ENCODE assay signal across 7 cellular contexts in genomic region chrX:64204252-64204651, GRCh38. TPM values are rescaled to one million over a fixed set of nuclear protein-coding genes. Genes with fewer than 3 reads are reported as not detected.
A peak's percentile ranks its signal among the peaks of the same experiment; 100 is the strongest.
DNase-seq lines count a peak whose midpoint lies in the region; ATAC-seq, FAIRE-seq and TF ChIP-seq lines count a peak whose summit lies in the region.

No MANE protein-coding gene starts in this region.

- H3K4me3 ChIP-seq in stomach = peak overlapping the region; percentile 58 to 68 (median 60)

- intact Hi-C loops in stomach (cut with DNase I; ENCODE audit: low total_unique reads) = no loop called here

- H3K4me1 ChIP-seq in stomach = peaks cover 5 to 41% (median 30%) of the 10 kb centered on the region in 4 donors

- H3K9me3 Mint-ChIP-seq in IgD-negative memory B cell = no peaks in the 10 kb centered on the region
- H3K9me3 Mint-ChIP-seq in immature natural killer cell = no peaks in the 10 kb centered on the region

- peak overlapping the region in 2 of 3 donors; percentile 12 to 46 for H3K27ac Mint-ChIP-seq in IgD-negative memory B cell
- H3K27ac Mint-ChIP-seq in immature natural killer cell = peak overlapping the region in 3 of 6 donors; percentile 59 to 69 (median 69)

- DNase-seq in immature natural killer cell = no peak
- peak; percentile 29 for DNase-seq in stomach
- DNase-seq in OCI-M1 (lab: John Stamatoyannopoulos, UW) = no peak
- no peak for DNase-seq in GM12891 (ENCODE audit: insufficient read length, low spot score)

- H3K27me3 Mint-ChIP-seq in IgD-negative memory B cell (no peaks in the 10 kb centered on the region), immature natural killer cell (ENCODE audit: low read depth in 3 of 3) (peaks cover 5 to 7% (median 7%) of the 10 kb centered on the region in 3 donors)

- H3K4me3 Mint-ChIP-seq in IgD-negative memory B cell (peak overlapping the region; percentile 85 to 91 (median 90)), immature natural killer cell (peak overlapping the region; percentile 71 to 94 (median 77))

- no peaks in the 10 kb centered on the region for H3K9me3 ChIP-seq in stomach

- peaks cover 0 to 4% (median 0%) of the 10 kb centered on the region in 3 donors for H3K27me3 ChIP-seq in stomach

- 10 to 46% (median 37%) methylated on average over 21 to 23 of the region's 23 CpGs; no CpG with 5 or more reads in 1 of the 5 donors for WGBS in stomach, 5 donors

- TF ChIP-seq POLR2A in stomach (IDR thresholded peaks at IDR 0.05) (no peak), GM12891 (IDR thresholded peaks at IDR 0.05; ENCODE audit: low read depth, low read length) (no peak)

- H3K36me3 Mint-ChIP-seq in IgD-negative memory B cell (no peaks in the 10 kb centered on the region), immature natural killer cell (no peaks in the 10 kb centered on the region)

- no peak for TF ChIP-seq EP300 in stomach (IDR thresholded peaks at IDR 0.05)

- no peak for FAIRE-seq in GM12891 (lab: Jason Lieb, UNC)

- H3K36me3 ChIP-seq in stomach = no peaks in the 10 kb centered on the region

- no peak for ATAC-seq in HG03095 (IDR thresholded peaks at IDR 0.05; ENCODE audit: unreplicated experiment)

- H3K4me1 Mint-ChIP-seq in IgD-negative memory B cell (peaks cover 0 to 17% (median 0%) of the 10 kb centered on the region in 3 donors), immature natural killer cell (peaks cover 1 to 13% of the 10 kb centered on the region in 2 donors)

- no peak for TF ChIP-seq CTCF in stomach (IDR thresholded peaks at IDR 0.05)

- H3K27ac ChIP-seq in angular gyrus (ENCODE audit: low read depth, low read length) = peak overlapping the region; percentile 66
- peak overlapping the region; percentile 88 to 95 (median 90) for H3K27ac ChIP-seq in stomach

TF ChIP-seq in GM12891, 5 proteins besides CTCF, POLR2A, EP300 and RAD21:
- TF ChIP-seq POU2F2 (IDR thresholded peaks at IDR 0.05; ENCODE audit: low read depth, low read length) (no peak), SPI1 (IDR thresholded peaks at IDR 0.05; ENCODE audit: low read depth, low read length) (no peak), PAX5 (IDR thresholded peaks at IDR 0.05; ENCODE audit: insufficient read depth, low read length, severe bottlenecking) (no peak), POLR2AphosphoS5 (IDR thresholded peaks at IDR 0.05; ENCODE audit: low read depth, low read length) (no peak), TAF1 (IDR thresholded peaks at IDR 0.05; ENCODE audit: low read depth, low read length) (no peak)
TF ChIP-seq in GM12891: peak in this region for 0.

RNA-seq across cellular contexts. Expression of gene AMER1, which starts 1.3 kb away (rescaled TPM):
- polyA plus RNA-seq in IgD-negative memory B cell = 0.05 TPM
- polyA plus RNA-seq in immature natural killer cell = under 1 TPM in 2 of 3 donors, not detected in 1; 0.06 TPM
- 1 to 10 TPM; 1.8 to 6.7 (median 6.2) TPM for total RNA-seq in stomach
- 1 to 10 TPM in 2 of 3 donors, under 1 TPM in 1; 0.90 to 1.1 (median 1.1) TPM for polyA plus RNA-seq in stomach
- 1.1 TPM for polyA plus RNA-seq in GM12891 (2012; ENCODE audit: low read depth, missing spikeins)

RNA-seq across cellular contexts. Expression of gene ASB12, which starts 26.2 kb away (rescaled TPM):
- polyA plus RNA-seq in IgD-negative memory B cell (not detected), immature natural killer cell (1 to 10 TPM in 1 of 3 donors, under 1 TPM in 1, not detected in 1; 0.37 to 3.9 TPM), stomach (under 1 TPM in 1 of 3 donors, not detected in 2; 0.20 TPM)
- not detected for total RNA-seq in stomach
- polyA plus RNA-seq in GM12891 (2012; ENCODE audit: low read depth, missing spikeins) = 0.09 TPM
